In genomic region chr11:77558380-77558779, GRCh38 we compare ENCODE assay signal across 2 cellular contexts.
TF ChIP-seq lines count a peak whose summit lies in the region.

No MANE protein-coding gene starts in this region.

TF ChIP-seq in SK-N-SH, 30 proteins besides CTCF, POLR2A, EP300 and RAD21 (continued from another document):
- TF ChIP-seq USF2 (IDR thresholded peaks at IDR 0.05; ENCODE audit: borderline replicate concordance, low read depth, low read length) (no peak), TCF12 (IDR thresholded peaks at IDR 0.05) (0 out of 2 replicates have a peak, but pooled peaks have one; percentile 29), NRF1 (IDR thresholded peaks at IDR 0.05; ENCODE audit: low read depth, low read length) (no peak), IRF3 (IDR thresholded peaks at IDR 0.05; ENCODE audit: low read depth, low read length) (no peak)

TF ChIP-seq in HepG2, 621 proteins besides CTCF, POLR2A, EP300 and RAD21 (continued from another document):
- TF ChIP-seq PATZ1 (CRISPR knock-in tag; IDR thresholded peaks at IDR 0.05): peak; percentile 26; the same call in 1 of the 2 replicates
TF ChIP-seq in HepG2: peak in this region for 4.
